1 cellular context compared by ENCODE assay signal in genomic region chr22:36373258-36373579, GRCh38.
TF ChIP-seq lines count a peak whose summit lies in the region.

No MANE protein-coding gene starts in this region.

TF ChIP-seq in GM23338, 12 proteins besides CTCF, POLR2A, EP300 and RAD21 (continued from another document):
- no peak for TF ChIP-seq EZH2phosphoT487 (IDR thresholded peaks at IDR 0.05; ENCODE audit: unreplicated experiment)
- TF ChIP-seq JUNB (IDR thresholded peaks at IDR 0.05; ENCODE audit: unreplicated experiment): no peak
- no peak for TF ChIP-seq ZNF114 (CRISPR knock-in tag; IDR thresholded peaks at IDR 0.05)
